In the genomic region with DNA sequence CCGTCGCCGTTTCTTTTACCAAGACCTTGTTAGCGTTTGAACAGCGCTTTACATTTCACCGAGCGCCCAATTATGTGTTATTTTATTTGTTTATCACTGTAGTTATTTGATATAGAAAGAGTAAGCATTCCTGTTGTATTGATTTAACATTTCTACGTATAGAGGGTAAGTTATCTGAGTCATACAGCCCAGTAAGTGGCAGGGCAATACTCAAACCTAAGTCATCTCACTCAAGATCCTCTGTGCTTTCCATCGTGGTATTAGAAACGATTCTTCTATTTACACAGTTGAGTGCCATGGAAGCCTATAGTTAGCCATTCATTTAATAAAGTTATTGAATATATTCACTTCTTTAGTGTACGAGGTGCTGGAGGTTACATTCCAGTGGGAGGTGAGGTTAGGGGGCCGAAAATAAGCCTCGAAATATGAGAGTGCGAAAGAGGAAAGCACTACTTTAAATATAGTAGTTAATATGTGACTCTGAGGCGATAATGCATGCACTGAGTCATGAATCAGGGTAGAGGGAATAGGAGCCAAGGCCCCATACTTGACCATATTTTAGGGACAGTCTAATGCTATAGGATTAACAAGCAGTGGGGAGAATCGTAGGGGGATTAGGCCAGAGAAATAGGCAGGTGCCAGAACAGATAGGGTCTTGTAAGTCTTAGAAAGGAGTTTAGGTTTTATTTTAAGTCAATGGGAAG, we compare ENCODE assay signal across 8 cellular contexts. TPM values are rescaled to one million over a fixed set of nuclear protein-coding genes. Genes with fewer than 3 reads are reported as not detected.
A peak's percentile ranks its signal among the peaks of the same experiment; 100 is the strongest.
DNase-seq lines count a peak whose midpoint lies in the region; ATAC-seq and TF ChIP-seq lines count a peak whose summit lies in the region.

No MANE protein-coding gene starts in this region.

- TF ChIP-seq CTCF in body of pancreas (IDR thresholded peaks at IDR 0.05): no peak

- POLR2A ChIA-PET in CD8-positive, alpha-beta memory T cell (lab: Charles Lee): no interaction called here

- H3K36me3 Mint-ChIP-seq in CD8-positive, alpha-beta memory T cell: peaks cover 0 to 20% (median 0%) of the 10 kb centered on the region in 3 donors

- DNase-seq in CD8-positive, alpha-beta memory T cell: no peak
- DNase-seq in NAMALWA (ENCODE audit: low spot score) (peak; percentile 28), SKM-1 treated with dmso at 0.1 percent for 144 hours (lab: John Stamatoyannopoulos, UW; ENCODE audit: unreplicated experiment) (no peak), body of pancreas (no peak), RPMI8226 (no peak)

- TF ChIP-seq POLR2A in body of pancreas (IDR thresholded peaks at IDR 0.05): no peak

- H3K27ac Mint-ChIP-seq in CD8-positive, alpha-beta memory T cell: peak overlapping the region in 7 of 8 donors; percentile 92 to 99 (median 98)

- peak overlapping the region; percentile 66 for H2AFZ ChIP-seq in neuron (ENCODE audit: low read depth, low read length)

- H3K4me3 ChIP-seq in CD8-positive, alpha-beta memory T cell (ENCODE audit: low read length): peak overlapping the region; percentile 91
- H3K4me3 ChIP-seq in ectodermal cell (ENCODE audit: insufficient read depth, low read depth, low read length) (peak overlapping the region; percentile 98), neuron (ENCODE audit: low read length) (peak overlapping the region; percentile 96), body of pancreas (peak overlapping the region in 1 of 2 donors; percentile 95)

- H3K4me1 Mint-ChIP-seq in CD8-positive, alpha-beta memory T cell: peaks cover 22 to 42% (median 28%) of the 10 kb centered on the region in 3 donors

- peak overlapping the region; percentile 98 for H3K27ac ChIP-seq in CD8-positive, alpha-beta memory T cell (ENCODE audit: low read depth, low read length)
- H3K27ac ChIP-seq in ectodermal cell (ENCODE audit: insufficient read depth, low read depth, low read length, poor library complexity, severe bottlenecking) (peak overlapping the region; percentile 92), body of pancreas (no peak overlapping the region)

- CTCF ChIA-PET in CD8-positive, alpha-beta memory T cell (lab: Charles Lee): interaction anchor here (1.0 kb wide), 1 partner anchor 66 kb away, joined by 5 read pairs; no protein-coding TSS in a partner anchor

- peaks cover 0 to 5% of the 10 kb centered on the region in 2 donors for H3K27me3 Mint-ChIP-seq in CD8-positive, alpha-beta memory T cell

- H3K4me1 ChIP-seq in CD8-positive, alpha-beta memory T cell (ENCODE audit: insufficient read depth, low read length): peaks cover 16% of the 10 kb centered on the region
- no peaks in the 10 kb centered on the region for H3K4me1 ChIP-seq in ectodermal cell (ENCODE audit: control insufficient read depth, insufficient read depth, low read length)
- peaks cover 24% of the 10 kb centered on the region for H3K4me1 ChIP-seq in neuron (ENCODE audit: insufficient read depth, low read length)
- H3K4me1 ChIP-seq in body of pancreas: peaks cover 15% of the 10 kb centered on the region

- ATAC-seq in body of pancreas: no peak
- no peak for ATAC-seq in GM18858 (IDR thresholded peaks at IDR 0.05; ENCODE audit: unreplicated experiment)

- no peaks in the 10 kb centered on the region for H3K27me3 ChIP-seq in CD8-positive, alpha-beta memory T cell (ENCODE audit: insufficient read depth, low read length, poor library complexity, severe bottlenecking)
- H3K27me3 ChIP-seq in ectodermal cell (ENCODE audit: control insufficient read depth, insufficient read depth, low read length, poor library complexity, severe bottlenecking): no peaks in the 10 kb centered on the region
- no peaks in the 10 kb centered on the region for H3K27me3 ChIP-seq in neuron (ENCODE audit: insufficient read depth, low read length)
- H3K27me3 ChIP-seq in body of pancreas: no peaks in the 10 kb centered on the region

- WGBS in ectodermal cell, 2 experiments: 21 to 25% methylated on average over 11 to 16 of the region's 16 CpGs
- WGBS in body of pancreas, 2 donors: 6 to 7% methylated on average over 16 of the region's 16 CpGs

- H3K9me3 Mint-ChIP-seq in CD8-positive, alpha-beta memory T cell: no peaks in the 10 kb centered on the region

- intact Hi-C loops in body of pancreas (cut with DNase I): no loop called here

- no peaks in the 10 kb centered on the region for H3K9me3 ChIP-seq in CD8-positive, alpha-beta memory T cell (ENCODE audit: low read length)
- H3K9me3 ChIP-seq in ectodermal cell (ENCODE audit: control insufficient read depth, low read length): no peaks in the 10 kb centered on the region
- H3K9me3 ChIP-seq in neuron (ENCODE audit: low read length): no peaks in the 10 kb centered on the region
- H3K9me3 ChIP-seq in body of pancreas: no peaks in the 10 kb centered on the region

- H3K36me3 ChIP-seq in CD8-positive, alpha-beta memory T cell (ENCODE audit: insufficient read depth, low read length): peaks cover 6% of the 10 kb centered on the region
- H3K36me3 ChIP-seq in ectodermal cell (ENCODE audit: control insufficient read depth, insufficient read depth, low read length): peaks cover 6% of the 10 kb centered on the region
- H3K36me3 ChIP-seq in neuron (ENCODE audit: insufficient read depth, low read length): peaks cover 32% of the 10 kb centered on the region
- no peaks in the 10 kb centered on the region for H3K36me3 ChIP-seq in body of pancreas (replicated peaks in 1 of 2; ENCODE audit: insufficient read depth in 1 of 2, low read depth in 2 of 2)

- H3K4me3 Mint-ChIP-seq in CD8-positive, alpha-beta memory T cell: peak overlapping the region; percentile 89 to 99 (median 98)

RNA-seq across cellular contexts. Expression of gene RAD51AP1, which starts 0.6 kb away (rescaled TPM):
- 10 to 100 TPM; 28.4 to 29.5 TPM for total RNA-seq in CD8-positive, alpha-beta memory T cell
- polyA plus RNA-seq in CD8-positive, alpha-beta memory T cell: 1.6 TPM
- polyA plus RNA-seq in ectodermal cell (2013, experiment 1 of 4): 60.1 TPM
- 53.7 TPM for polyA plus RNA-seq in ectodermal cell (2013, experiment 2 of 4)
- polyA plus RNA-seq in ectodermal cell (2013, experiment 3 of 4): 49.3 TPM
- polyA plus RNA-seq in ectodermal cell (2013, experiment 4 of 4): 45.7 TPM
- total RNA-seq in body of pancreas: under 1 TPM; 0.26 to 0.33 TPM

RNA-seq across cellular contexts. Expression of gene DYRK4, which starts 22.7 kb away (rescaled TPM):
- total RNA-seq in CD8-positive, alpha-beta memory T cell: 10 to 100 TPM; 29.5 to 29.6 TPM
- polyA plus RNA-seq in CD8-positive, alpha-beta memory T cell: 42.5 TPM
- polyA plus RNA-seq in ectodermal cell (2013, experiment 1 of 4): 20.2 TPM
- polyA plus RNA-seq in ectodermal cell (2013, experiment 2 of 4): 15.7 TPM
- polyA plus RNA-seq in ectodermal cell (2013, experiment 3 of 4): 23.9 TPM
- polyA plus RNA-seq in ectodermal cell (2013, experiment 4 of 4): 23.8 TPM
- total RNA-seq in body of pancreas: 10 to 100 TPM in 1 of 2 donors, 1 to 10 TPM in 1; 7.9 to 13.2 TPM

Comparison
In these comparisons a context has a peak if more than half of its experiments do, and no peak if none do; other contexts are left out.
1. H3K27ac ChIP-seq: peak in CD8-positive, alpha-beta memory T cell (single experiment) and ectodermal cell (single experiment); none in body of pancreas (0 of 4).
2. RNA of gene RAD51AP1, which starts 0.6 kb away (total RNA-seq): 28.4 to 29.5 TPM in CD8-positive, alpha-beta memory T cell; 0.26 to 0.33 TPM in body of pancreas; every median in the first group is over 10 times any median in the second.